18 cellular contexts compared by ENCODE assay signal in genomic region chr9:133090752-133091325, GRCh38. TPM values are rescaled to one million over a fixed set of nuclear protein-coding genes. Genes with fewer than 3 reads are reported as not detected.
DNase-seq lines count a peak whose midpoint lies in the region; ATAC-seq, FAIRE-seq and TF ChIP-seq lines count a peak whose summit lies in the region.
"Had no signal": no experiment of that assay in that cellular context is flagged by ENCODE, and none has a peak within 500 bp of the region (broad histone marks: within the 10 kb centered on the region; RNA-seq: fewer than 3 reads in every experiment).

No MANE protein-coding gene starts in this region.

- ATAC-seq in Right ventricle myocardium inferior = peak; percentile 4
- ATAC-seq in stimulated activated effector memory CD8-positive, alpha-beta T cell treated with anti-CD3 and anti-CD28 coated beads, Interleukin-12 subunit alpha, Interleukin-12 subunit beta, amount 100 ng/mL, for 72 hours = no peak
- ATAC-seq in GM21825 (IDR thresholded peaks at IDR 0.05; ENCODE audit: unreplicated experiment) = no peak
- no peak for ATAC-seq in GM19455 (IDR thresholded peaks at IDR 0.05; ENCODE audit: unreplicated experiment)

- no peaks in the 10 kb centered on the region for H3K79me2 ChIP-seq in astrocyte (ENCODE audit: insufficient read depth, low read length)

- H3K9ac ChIP-seq in astrocyte (ENCODE audit: low read length) = no peak overlapping the region
- no peak overlapping the region for H3K9ac ChIP-seq in kidney (ENCODE audit: low read length in 2 of 2)

- H3K4me1 ChIP-seq in astrocyte (ENCODE audit: insufficient read depth, low read length) (no peaks in the 10 kb centered on the region), kidney (ENCODE audit: control insufficient read depth in 1 of 2, insufficient read depth in 1 of 2, low read depth in 1 of 2, low read length in 2 of 2) (no peaks in the 10 kb centered on the region)

- no peaks in the 10 kb centered on the region for H3K4me1 Mint-ChIP-seq in astrocyte (ENCODE audit: low read depth, unreplicated experiment)
- H3K4me1 Mint-ChIP-seq in stimulated activated effector memory CD8-positive, alpha-beta T cell treated with anti-CD3 and anti-CD28 coated beads, Interleukin-12 subunit alpha, Interleukin-12 subunit beta, amount 100 ng/mL, for 72 hours = no peaks in the 10 kb centered on the region
- H3K4me1 Mint-ChIP-seq: B cell had no signal

- H3K36me3 ChIP-seq in astrocyte (ENCODE audit: insufficient read depth, low read length) (no peaks in the 10 kb centered on the region), kidney (ENCODE audit: control insufficient read depth in 1 of 2, insufficient read depth in 2 of 2, low read length in 2 of 2) (no peaks in the 10 kb centered on the region)

- no peak overlapping the region for H3K4me3 Mint-ChIP-seq in astrocyte (ENCODE audit: unreplicated experiment)
- H3K4me3 Mint-ChIP-seq in stimulated activated effector memory CD8-positive, alpha-beta T cell treated with anti-CD3 and anti-CD28 coated beads, Interleukin-12 subunit alpha, Interleukin-12 subunit beta, amount 100 ng/mL, for 72 hours = no peak overlapping the region
- H3K4me3 Mint-ChIP-seq: B cell; CD4-positive, CD25-positive, alpha-beta regulatory T cell had no signal

- H3K27me3 Mint-ChIP-seq in astrocyte (ENCODE audit: low read depth, unreplicated experiment) = no peaks in the 10 kb centered on the region
- H3K27me3 Mint-ChIP-seq: B cell; CD4-positive, CD25-positive, alpha-beta regulatory T cell had no signal

- H3K27ac Mint-ChIP-seq in astrocyte (ENCODE audit: unreplicated experiment) = peak overlapping the region; percentile 8
- H3K27ac Mint-ChIP-seq in stimulated activated effector memory CD8-positive, alpha-beta T cell treated with anti-CD3 and anti-CD28 coated beads, Interleukin-12 subunit alpha, Interleukin-12 subunit beta, amount 100 ng/mL, for 72 hours = peak overlapping the region; percentile 48
- H3K27ac Mint-ChIP-seq: B cell had no signal

- POLR2A ChIA-PET in RWPE1 (lab: Yijun Ruan, JAX; ENCODE audit: low non-redundant PET) = no interaction called here

- H3K9me3 ChIP-seq in astrocyte (ENCODE audit: insufficient read depth, low read depth, low read length) = no peaks in the 10 kb centered on the region
- peaks cover 0 to 2% of the 10 kb centered on the region in 2 donors for H3K9me3 ChIP-seq in kidney (ENCODE audit: control insufficient read depth in 1 of 2, low read length in 2 of 2)

- TF ChIP-seq CTCF in astrocyte (IDR thresholded peaks at IDR 0.05; ENCODE audit: insufficient read depth, low read depth, low read length) (no peak), kidney (IDR thresholded peaks at IDR 0.05; ENCODE audit: borderline replicate concordance, extremely low read depth, insufficient read depth) (no peak), RWPE1 (conservative IDR thresholded peaks at IDR 0.05; ENCODE audit: low read depth) (no peak)

- H3K4me3 ChIP-seq in astrocyte (ENCODE audit: insufficient read depth, low read depth, low read length) (no peak overlapping the region), kidney (ENCODE audit: low read length in 2 of 2) (no peak overlapping the region)

- H3K27ac ChIP-seq in astrocyte (ENCODE audit: low read depth, low read length) (no peak overlapping the region), kidney (ENCODE audit: low read depth in 2 of 2, low read length in 2 of 2) (no peak overlapping the region), RWPE1 (no peak overlapping the region)

- CTCF ChIA-PET in RWPE1 (lab: Yijun Ruan, JAX) = no interaction called here

- no peaks in the 10 kb centered on the region for H4K20me1 ChIP-seq in astrocyte (ENCODE audit: insufficient read depth, low read length)

- FAIRE-seq in astrocyte (lab: Jason Lieb, UNC) (no peak), kidney (lab: Jason Lieb, UNC) (no peak)
- FAIRE-seq: H54, HTR-8/SVneo had no signal

- no peak overlapping the region for H3K4me2 ChIP-seq in astrocyte (ENCODE audit: low read length)

- intact Hi-C loops in Right ventricle myocardium inferior (cut with DNase I) = no loop called here
- intact Hi-C loops in cardiac septum (cut with DNase I) = no loop called here
- intact Hi-C loops in kidney (cut with DNase I) = no loop called here

- H3K36me3 Mint-ChIP-seq in astrocyte (ENCODE audit: low read depth, unreplicated experiment) = peaks cover 6% of the 10 kb centered on the region
- peaks cover 13% of the 10 kb centered on the region for H3K36me3 Mint-ChIP-seq in stimulated activated effector memory CD8-positive, alpha-beta T cell treated with anti-CD3 and anti-CD28 coated beads, Interleukin-12 subunit alpha, Interleukin-12 subunit beta, amount 100 ng/mL, for 72 hours

- no peaks in the 10 kb centered on the region for H3K9me3 Mint-ChIP-seq in astrocyte (ENCODE audit: unreplicated experiment)
- H3K9me3 Mint-ChIP-seq in stimulated activated effector memory CD8-positive, alpha-beta T cell treated with anti-CD3 and anti-CD28 coated beads, Interleukin-12 subunit alpha, Interleukin-12 subunit beta, amount 100 ng/mL, for 72 hours = peaks cover 4% of the 10 kb centered on the region

- DNase-seq in Right ventricle myocardium inferior (ENCODE audit: missing footprints) (no peak), cardiac septum (ENCODE audit: low spot score) (no peak), astrocyte (ENCODE audit: low read depth) (no peak), kidney (peak; percentile 64), RWPE1 (ENCODE audit: low spot score) (no peak)
- no peak for DNase-seq in stimulated activated effector memory CD8-positive, alpha-beta T cell treated with anti-CD3 and anti-CD28 coated beads, Interleukin-12 subunit alpha, Interleukin-12 subunit beta, amount 100 ng/mL, for 72 hours (ENCODE audit: low spot score in 2 of 2)
- DNase-seq: CD4-positive, CD25-positive, alpha-beta regulatory T cell; EL; GF-D8; Karpas-422; NCI-H2081; NCI-H345; NK-92 treated with Interleukin-12 subunit alpha and Interleukin-12 subunit beta, amount 100 ng/mL, for 24 hours had no signal

- H2AFZ ChIP-seq in astrocyte (ENCODE audit: low read depth, low read length) = no peak overlapping the region

- no peaks in the 10 kb centered on the region for H3K27me3 ChIP-seq in astrocyte (ENCODE audit: insufficient read depth, low read length)

RNA-seq across cellular contexts. Expression of gene CEL, which starts 29.1 kb away (rescaled TPM):
- total RNA-seq in Right ventricle myocardium inferior (7.7 TPM), cardiac septum (0.59 TPM), astrocyte (2.3 and 3.4 TPM in 2 replicates), kidney (1.0 TPM)
- 16.7 TPM for polyA plus RNA-seq in kidney (ENCODE audit: insufficient read depth, low read depth, low replicate concordance)
- polyA plus RNA-seq: CD4-positive, CD25-positive, alpha-beta regulatory T cell had no signal

RNA-seq across cellular contexts. Expression of gene RALGDS, which starts 30.2 kb away (rescaled TPM):
- total RNA-seq in Right ventricle myocardium inferior (33.7 TPM), cardiac septum (23.9 TPM), astrocyte (41.2 and 46.6 TPM in 2 replicates), kidney (43.3 TPM)
- 13.0 TPM for polyA plus RNA-seq in kidney (ENCODE audit: insufficient read depth, low read depth, low replicate concordance)
